17 cellular contexts compared by ENCODE assay signal in the genomic region with DNA sequence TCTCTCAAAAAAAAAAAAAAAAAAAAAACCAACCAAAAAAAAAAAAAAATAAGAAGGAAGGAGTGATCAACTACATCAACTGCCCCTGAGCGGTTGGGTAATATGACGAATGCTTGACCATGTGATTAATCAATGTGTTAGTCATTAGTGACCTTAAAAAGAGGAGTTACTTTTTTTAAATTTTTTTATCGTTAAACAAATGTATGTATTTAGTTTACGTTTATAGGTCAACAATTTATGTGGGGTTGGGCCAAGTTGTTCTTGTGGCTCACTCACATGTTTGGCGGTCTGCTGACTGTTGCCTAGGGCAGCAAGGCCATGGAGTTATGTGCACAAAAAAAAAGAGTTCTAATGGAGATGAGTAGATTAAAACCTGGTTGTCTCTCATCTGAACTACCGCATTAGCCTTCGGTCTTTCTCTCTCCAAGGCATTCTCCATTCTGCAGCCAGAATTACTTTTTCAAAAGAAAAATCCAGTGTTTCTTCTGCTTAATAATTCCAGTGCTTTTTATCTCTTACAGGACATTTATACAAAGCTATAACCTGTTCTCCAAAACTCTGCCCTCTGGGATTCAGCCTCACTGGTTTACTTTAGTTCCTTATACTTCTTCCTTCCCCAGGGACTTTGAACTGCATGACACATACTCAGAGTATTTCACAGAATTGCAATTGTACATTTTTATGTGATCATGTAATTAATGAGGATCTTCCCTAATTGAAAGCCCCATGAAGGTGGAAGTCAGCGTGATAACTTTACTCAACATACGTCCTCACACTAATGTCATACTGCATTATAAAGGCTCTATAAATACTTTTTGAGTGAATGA.
A peak's percentile ranks its signal among the peaks of the same experiment; 100 is the strongest.
DNase-seq lines count a peak whose midpoint lies in the region; ATAC-seq and TF ChIP-seq lines count a peak whose summit lies in the region.
"Had no signal": no experiment of that assay in that cellular context is flagged by ENCODE, and none has a peak within 500 bp of the region (broad histone marks: within the 10 kb centered on the region; RNA-seq: fewer than 3 reads in every experiment).

No MANE protein-coding gene starts in this region.

- no peaks in the 10 kb centered on the region for H3K4me1 ChIP-seq in CD8-positive, alpha-beta memory T cell (ENCODE audit: insufficient read depth, low read length)
- H3K4me1 ChIP-seq: upper lobe of right lung had no signal

- H3K4me1 Mint-ChIP-seq in CD8-positive, alpha-beta memory T cell, result no peaks in the 10 kb centered on the region
- H3K4me1 Mint-ChIP-seq: activated CD4-positive, alpha-beta T cell treated with anti-CD3 and anti-CD28 coated beads for 36 hours; CD14-positive monocyte; naive B cell; T-helper 17 cell had no signal

- H3K27ac ChIP-seq in CD8-positive, alpha-beta memory T cell (ENCODE audit: low read depth, low read length), result no peak overlapping the region
- H3K27ac ChIP-seq: upper lobe of right lung had no signal

- H3K4me3 Mint-ChIP-seq in CD8-positive, alpha-beta memory T cell, result no peak overlapping the region
- H3K4me3 Mint-ChIP-seq: activated CD4-positive, alpha-beta T cell treated with anti-CD3 and anti-CD28 coated beads for 36 hours; CD14-positive monocyte; naive B cell; T-helper 17 cell had no signal

- H3K27me3 ChIP-seq in CD8-positive, alpha-beta memory T cell (ENCODE audit: insufficient read depth, low read length, poor library complexity, severe bottlenecking), result no peaks in the 10 kb centered on the region
- H3K27me3 ChIP-seq: upper lobe of right lung had no signal

- CTCF ChIA-PET in CD8-positive, alpha-beta memory T cell (lab: Charles Lee), result no interaction called here

- no peaks in the 10 kb centered on the region for H3K9me3 ChIP-seq in CD8-positive, alpha-beta memory T cell (ENCODE audit: low read length)
- H3K9me3 ChIP-seq: upper lobe of right lung had no signal

- POLR2A ChIA-PET in CD8-positive, alpha-beta memory T cell (lab: Charles Lee), result no interaction called here

- H3K36me3 ChIP-seq in CD8-positive, alpha-beta memory T cell (ENCODE audit: insufficient read depth, low read length), result no peaks in the 10 kb centered on the region
- H3K36me3 ChIP-seq: upper lobe of right lung had no signal

- H3K4me3 ChIP-seq in CD8-positive, alpha-beta memory T cell (ENCODE audit: low read length), result no peak overlapping the region
- H3K4me3 ChIP-seq: upper lobe of right lung had no signal

- peaks cover 0 to 3% of the 10 kb centered on the region in 2 donors for H3K27me3 Mint-ChIP-seq in CD8-positive, alpha-beta memory T cell
- H3K27me3 Mint-ChIP-seq: T-helper 17 cell had no signal

- no peak overlapping the region for H3K27ac Mint-ChIP-seq in CD8-positive, alpha-beta memory T cell
- H3K27ac Mint-ChIP-seq: activated CD4-positive, alpha-beta T cell treated with anti-CD3 and anti-CD28 coated beads for 36 hours; CD14-positive monocyte; T-helper 17 cell had no signal

- no peaks in the 10 kb centered on the region for H3K36me3 Mint-ChIP-seq in CD8-positive, alpha-beta memory T cell
- H3K36me3 Mint-ChIP-seq: CD14-positive monocyte, naive B cell had no signal

- peaks cover 0 to 4% (median 0%) of the 10 kb centered on the region in 5 donors for H3K9me3 Mint-ChIP-seq in CD8-positive, alpha-beta memory T cell

- ATAC-seq in SK-N-SH treated with all-trans-retinoic acid at 6 μM for 48 hours, result no peak
- no peak for ATAC-seq in HG02885 (IDR thresholded peaks at IDR 0.05; ENCODE audit: poor library complexity, unreplicated experiment)
- ATAC-seq: activated CD4-positive, alpha-beta T cell treated with anti-CD3 and anti-CD28 coated beads for 36 hours; Panc1; T-helper 17 cell; upper lobe of right lung had no signal

- DNase-seq in GM04503 (ENCODE audit: low read depth) (peak; percentile 9), fibroblast of peridontal ligament (ENCODE audit: extremely low read depth) (peak; percentile 26), renal cortical epithelial cell (ENCODE audit: low read depth) (peak; percentile 60), NCI-H1694 (lab: John Stamatoyannopoulos, UW) (no peak), NCI-H82 (lab: John Stamatoyannopoulos, UW) (no peak)
- no peak for DNase-seq in CD8-positive, alpha-beta memory T cell
- DNase-seq: activated CD4-positive, alpha-beta T cell treated with anti-CD3 and anti-CD28 coated beads for 36 hours; activated T-cell treated with anti-CD3 and anti-CD28 coated beads for 4 hours; naive B cell; NCI-H1436 treated with DMSO at 0.1 percent for 48 hours; stimulated activated CD4-positive, alpha-beta T cell treated with anti-CD3 and anti-CD28 coated beads, Interleukin-1b, Interleukin-23, amount 100 ng/mL, for 48 hours; T-helper 17 cell; upper lobe of right lung had no signal

TF ChIP-seq in SK-N-SH treated with all-trans-retinoic acid at 6 μM for 48 hours, 23 proteins besides CTCF, POLR2A, EP300 and RAD21:
- no peak for TF ChIP-seq GLIS3 (CRISPR knock-in tag; IDR thresholded peaks at IDR 0.05)
- TF ChIP-seq, protein P1, sequence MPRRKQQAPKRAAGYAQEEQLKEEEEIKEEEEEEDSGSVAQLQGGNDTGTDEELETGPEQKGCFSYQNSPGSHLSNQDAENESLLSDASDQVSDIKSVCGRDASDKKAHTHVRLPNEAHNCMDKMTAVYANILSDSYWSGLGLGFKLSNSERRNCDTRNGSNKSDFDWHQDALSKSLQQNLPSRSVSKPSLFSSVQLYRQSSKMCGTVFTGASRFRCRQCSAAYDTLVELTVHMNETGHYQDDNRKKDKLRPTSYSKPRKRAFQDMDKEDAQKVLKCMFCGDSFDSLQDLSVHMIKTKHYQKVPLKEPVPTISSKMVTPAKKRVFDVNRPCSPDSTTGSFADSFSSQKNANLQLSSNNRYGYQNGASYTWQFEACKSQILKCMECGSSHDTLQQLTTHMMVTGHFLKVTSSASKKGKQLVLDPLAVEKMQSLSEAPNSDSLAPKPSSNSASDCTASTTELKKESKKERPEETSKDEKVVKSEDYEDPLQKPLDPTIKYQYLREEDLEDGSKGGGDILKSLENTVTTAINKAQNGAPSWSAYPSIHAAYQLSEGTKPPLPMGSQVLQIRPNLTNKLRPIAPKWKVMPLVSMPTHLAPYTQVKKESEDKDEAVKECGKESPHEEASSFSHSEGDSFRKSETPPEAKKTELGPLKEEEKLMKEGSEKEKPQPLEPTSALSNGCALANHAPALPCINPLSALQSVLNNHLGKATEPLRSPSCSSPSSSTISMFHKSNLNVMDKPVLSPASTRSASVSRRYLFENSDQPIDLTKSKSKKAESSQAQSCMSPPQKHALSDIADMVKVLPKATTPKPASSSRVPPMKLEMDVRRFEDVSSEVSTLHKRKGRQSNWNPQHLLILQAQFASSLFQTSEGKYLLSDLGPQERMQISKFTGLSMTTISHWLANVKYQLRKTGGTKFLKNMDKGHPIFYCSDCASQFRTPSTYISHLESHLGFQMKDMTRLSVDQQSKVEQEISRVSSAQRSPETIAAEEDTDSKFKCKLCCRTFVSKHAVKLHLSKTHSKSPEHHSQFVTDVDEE (CRISPR knock-in tag; IDR thresholded peaks at IDR 0.05), result no peak
- TF ChIP-seq ISL1 (CRISPR knock-in tag; IDR thresholded peaks at IDR 0.05), result peak; percentile 38; the same call in 1 of the 2 replicates

Comparison
In these comparisons a context has a peak if more than half of its experiments do, and no peak if none do; other contexts are left out.
1. DNase-seq: peak in GM04503 (single experiment), fibroblast of peridontal ligament (single experiment) and renal cortical epithelial cell (single experiment); none in NCI-H1694 (single experiment), NCI-H82 (single experiment) and CD8-positive, alpha-beta memory T cell (0 of 5).